ENCODE assay signal across 1 cellular context in the genomic region with DNA sequence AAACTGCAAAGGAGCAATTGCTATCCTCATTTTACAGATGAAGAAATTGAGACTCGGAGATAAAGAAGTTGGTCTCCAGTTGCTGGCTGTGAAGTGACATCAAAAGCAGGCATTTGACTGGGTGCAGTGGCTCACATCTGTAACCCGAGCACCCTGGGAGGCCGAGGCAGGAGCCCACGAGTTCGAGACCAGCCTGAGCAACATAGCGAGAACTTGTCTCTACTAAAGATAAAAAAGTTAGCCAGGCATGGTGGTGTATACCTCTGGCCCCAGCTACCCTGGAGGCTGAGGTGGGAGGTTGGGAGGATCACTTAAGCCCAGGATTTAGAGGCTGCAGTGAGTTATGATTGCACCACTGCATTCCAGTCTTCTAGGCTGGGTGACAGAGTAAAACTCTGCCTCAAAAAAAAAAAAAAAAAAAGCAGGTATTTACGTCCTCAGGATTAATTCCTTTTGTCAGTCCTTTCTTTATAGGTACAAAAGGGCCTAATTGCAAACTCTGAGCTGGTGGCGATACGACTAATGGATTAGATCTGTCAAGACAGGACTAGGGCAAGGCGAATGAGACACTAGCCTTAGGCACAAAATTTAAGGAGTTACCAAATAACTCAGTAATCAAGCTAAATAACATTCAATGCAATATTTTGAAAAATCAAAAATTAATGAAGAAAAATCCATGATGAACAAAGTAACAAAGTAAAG.
TF ChIP-seq lines count a peak whose summit lies in the region.

No MANE protein-coding gene starts in this region.

TF ChIP-seq in SK-N-SH treated with all-trans-retinoic acid at 6 μM for 48 hours, 23 proteins besides CTCF, POLR2A, EP300 and RAD21 (continued from another document):
- TF ChIP-seq, protein P1, sequence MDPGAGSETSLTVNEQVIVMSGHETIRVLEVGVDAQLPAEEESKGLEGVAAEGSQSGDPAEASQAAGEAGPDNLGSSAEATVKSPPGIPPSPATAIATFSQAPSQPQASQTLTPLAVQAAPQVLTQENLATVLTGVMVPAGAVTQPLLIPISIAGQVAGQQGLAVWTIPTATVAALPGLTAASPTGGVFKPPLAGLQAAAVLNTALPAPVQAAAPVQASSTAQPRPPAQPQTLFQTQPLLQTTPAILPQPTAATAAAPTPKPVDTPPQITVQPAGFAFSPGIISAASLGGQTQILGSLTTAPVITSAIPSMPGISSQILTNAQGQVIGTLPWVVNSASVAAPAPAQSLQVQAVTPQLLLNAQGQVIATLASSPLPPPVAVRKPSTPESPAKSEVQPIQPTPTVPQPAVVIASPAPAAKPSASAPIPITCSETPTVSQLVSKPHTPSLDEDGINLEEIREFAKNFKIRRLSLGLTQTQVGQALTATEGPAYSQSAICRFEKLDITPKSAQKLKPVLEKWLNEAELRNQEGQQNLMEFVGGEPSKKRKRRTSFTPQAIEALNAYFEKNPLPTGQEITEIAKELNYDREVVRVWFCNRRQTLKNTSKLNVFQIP (CRISPR knock-in tag; IDR thresholded peaks at IDR 0.05; ENCODE audit: borderline replicate concordance, low read depth), result no peak
- TF ChIP-seq BACH2 (CRISPR knock-in tag; IDR thresholded peaks at IDR 0.05; ENCODE audit: borderline replicate concordance) (no peak), TCF4 (CRISPR knock-in tag; IDR thresholded peaks at IDR 0.05; ENCODE audit: borderline replicate concordance) (no peak), ARNTL (CRISPR knock-in tag; IDR thresholded peaks at IDR 0.05; ENCODE audit: borderline replicate concordance, low read depth) (no peak), OSR1 (CRISPR knock-in tag; IDR thresholded peaks at IDR 0.05) (no peak)
- TF ChIP-seq, protein P2, sequence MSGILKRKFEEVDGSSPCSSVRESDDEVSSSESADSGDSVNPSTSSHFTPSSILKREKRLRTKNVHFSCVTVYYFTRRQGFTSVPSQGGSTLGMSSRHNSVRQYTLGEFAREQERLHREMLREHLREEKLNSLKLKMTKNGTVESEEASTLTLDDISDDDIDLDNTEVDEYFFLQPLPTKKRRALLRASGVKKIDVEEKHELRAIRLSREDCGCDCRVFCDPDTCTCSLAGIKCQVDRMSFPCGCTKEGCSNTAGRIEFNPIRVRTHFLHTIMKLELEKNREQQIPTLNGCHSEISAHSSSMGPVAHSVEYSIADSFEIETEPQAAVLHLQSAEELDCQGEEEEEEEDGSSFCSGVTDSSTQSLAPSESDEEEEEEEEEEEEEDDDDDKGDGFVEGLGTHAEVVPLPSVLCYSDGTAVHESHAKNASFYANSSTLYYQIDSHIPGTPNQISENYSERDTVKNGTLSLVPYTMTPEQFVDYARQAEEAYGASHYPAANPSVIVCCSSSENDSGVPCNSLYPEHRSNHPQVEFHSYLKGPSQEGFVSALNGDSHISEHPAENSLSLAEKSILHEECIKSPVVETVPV (CRISPR knock-in tag; IDR thresholded peaks at IDR 0.05), result no peak
- TF ChIP-seq, protein P3, sequence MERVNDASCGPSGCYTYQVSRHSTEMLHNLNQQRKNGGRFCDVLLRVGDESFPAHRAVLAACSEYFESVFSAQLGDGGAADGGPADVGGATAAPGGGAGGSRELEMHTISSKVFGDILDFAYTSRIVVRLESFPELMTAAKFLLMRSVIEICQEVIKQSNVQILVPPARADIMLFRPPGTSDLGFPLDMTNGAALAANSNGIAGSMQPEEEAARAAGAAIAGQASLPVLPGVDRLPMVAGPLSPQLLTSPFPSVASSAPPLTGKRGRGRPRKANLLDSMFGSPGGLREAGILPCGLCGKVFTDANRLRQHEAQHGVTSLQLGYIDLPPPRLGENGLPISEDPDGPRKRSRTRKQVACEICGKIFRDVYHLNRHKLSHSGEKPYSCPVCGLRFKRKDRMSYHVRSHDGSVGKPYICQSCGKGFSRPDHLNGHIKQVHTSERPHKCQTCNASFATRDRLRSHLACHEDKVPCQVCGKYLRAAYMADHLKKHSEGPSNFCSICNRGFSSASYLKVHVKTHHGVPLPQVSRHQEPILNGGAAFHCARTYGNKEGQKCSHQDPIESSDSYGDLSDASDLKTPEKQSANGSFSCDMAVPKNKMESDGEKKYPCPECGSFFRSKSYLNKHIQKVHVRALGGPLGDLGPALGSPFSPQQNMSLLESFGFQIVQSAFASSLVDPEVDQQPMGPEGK (CRISPR knock-in tag; IDR thresholded peaks at IDR 0.05; ENCODE audit: borderline replicate concordance), result no peak
